In the genomic region with DNA sequence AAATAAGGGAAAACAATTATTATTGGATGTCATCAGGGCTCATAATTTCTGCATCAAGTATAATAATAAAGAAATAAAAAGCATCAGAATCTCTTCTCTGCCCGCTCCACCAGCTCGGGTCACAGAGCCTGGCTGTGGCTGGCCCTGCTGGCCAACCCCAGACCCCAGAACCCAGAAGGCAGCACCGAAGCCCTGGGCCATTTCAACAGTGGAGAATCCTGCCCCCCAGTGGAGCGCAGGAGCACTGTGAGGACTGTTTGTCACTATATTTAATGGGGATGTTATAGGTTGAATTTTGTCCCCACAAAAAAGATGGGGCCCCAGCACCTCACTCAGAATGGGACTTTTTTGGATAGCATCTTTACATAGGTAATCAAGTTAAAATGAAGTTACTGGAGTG, we compare ENCODE assay signal across 10 cellular contexts. TPM values are rescaled to one million over a fixed set of nuclear protein-coding genes. Genes with fewer than 3 reads are reported as not detected.
DNase-seq lines count a peak whose midpoint lies in the region; ATAC-seq and TF ChIP-seq lines count a peak whose summit lies in the region.
"Had no signal": no experiment of that assay in that cellular context is flagged by ENCODE, and none has a peak within 500 bp of the region (broad histone marks: within the 10 kb centered on the region; RNA-seq: fewer than 3 reads in every experiment).

No MANE protein-coding gene starts in this region.

- no peak overlapping the region for H4K8ac ChIP-seq in mesenchymal stem cell (ENCODE audit: low read length)

- peaks cover 0 to 1% (median 0%) of the 10 kb centered on the region in 7 donors for H3K9me3 Mint-ChIP-seq in CD4-positive, CD25-positive, alpha-beta regulatory T cell

- H2BK120ac ChIP-seq in mesenchymal stem cell (ENCODE audit: low read depth, low read length): no peak overlapping the region

- no peak overlapping the region for H2BK15ac ChIP-seq in mesenchymal stem cell (ENCODE audit: low read depth, poor library complexity, severe bottlenecking)

- no peaks in the 10 kb centered on the region for H3K27me3 ChIP-seq in CD4-positive, CD25-positive, alpha-beta regulatory T cell (ENCODE audit: control insufficient read depth, insufficient read depth, low read length)
- H3K27me3 ChIP-seq in colonic mucosa (no peaks in the 10 kb centered on the region), lower lobe of right lung (ENCODE audit: low read depth) (no peaks in the 10 kb centered on the region), mesenchymal stem cell (ENCODE audit: control insufficient read depth in 1 of 2, insufficient read depth in 1 of 2, low read length in 2 of 2) (no peaks in the 10 kb centered on the region)

- in situ Hi-C loops in GM13976 (cut with MboI; ENCODE audit: low sequenced_read_pairs, unreplicated experiment): no loop called here

- no peak overlapping the region for H3K4me3 Mint-ChIP-seq in CD4-positive, CD25-positive, alpha-beta regulatory T cell

- H3K9ac ChIP-seq in colonic mucosa (ENCODE audit: low read depth in 2 of 2, low read length in 2 of 2) (no peak overlapping the region), mesenchymal stem cell (ENCODE audit: low read length) (no peak overlapping the region)

- no peak overlapping the region for H2AK5ac ChIP-seq in mesenchymal stem cell (ENCODE audit: low read length, severe bottlenecking)

- peak in 1 of 3 donors; percentile 35 for DNase-seq in CD4-positive, CD25-positive, alpha-beta regulatory T cell
- DNase-seq in LNCaP clone FGC (ENCODE audit: low read depth): no peak
- no peak for DNase-seq in colonic mucosa
- no peak for DNase-seq in lower lobe of right lung
- DNase-seq in GM13976 (ENCODE audit: low spot score): no peak
- DNase-seq in DMS153 treated with DMSO at 0.1 percent for 48 hours (lab: John Stamatoyannopoulos, UW; ENCODE audit: unreplicated experiment): no peak
- DNase-seq in NAMALWA (ENCODE audit: low spot score): no peak
- DNase-seq in mesenchymal stem cell: no peak
- DNase-seq: stimulated activated CD4-positive, alpha-beta T cell treated with anti-CD3 and anti-CD28 coated beads, Interleukin-4, amount 100 ng/mL, for 24 hours; T1000 had no signal

- H3K4me1 ChIP-seq in CD4-positive, CD25-positive, alpha-beta regulatory T cell (ENCODE audit: control insufficient read depth, insufficient read depth, low read length, poor library complexity, severe bottlenecking): peaks cover 14% of the 10 kb centered on the region
- no peaks in the 10 kb centered on the region for H3K4me1 ChIP-seq in colonic mucosa
- peaks cover 13% of the 10 kb centered on the region for H3K4me1 ChIP-seq in lower lobe of right lung
- H3K4me1 ChIP-seq in mesenchymal stem cell (ENCODE audit: control insufficient read depth, insufficient read depth, low read depth, low read length): no peaks in the 10 kb centered on the region

- H4K91ac ChIP-seq in mesenchymal stem cell (ENCODE audit: low read length): no peak overlapping the region

- peaks cover 22 to 27% (median 26%) of the 10 kb centered on the region in 4 donors for H3K4me1 Mint-ChIP-seq in CD4-positive, CD25-positive, alpha-beta regulatory T cell

- no peak overlapping the region for H2BK5ac ChIP-seq in mesenchymal stem cell (ENCODE audit: low read depth, low read length, poor library complexity, severe bottlenecking)

- no peak overlapping the region for H3K4me2 ChIP-seq in mesenchymal stem cell (ENCODE audit: low read length, poor library complexity, severe bottlenecking)

- no peak for ATAC-seq in CD4-positive, CD25-positive, alpha-beta regulatory T cell (ENCODE audit: low read depth in 2 of 2)
- peak; percentile 59 to 64 for ATAC-seq in lower lobe of right lung

- peaks cover 24% of the 10 kb centered on the region for H3K36me3 Mint-ChIP-seq in CD4-positive, CD25-positive, alpha-beta regulatory T cell

- H3K23ac ChIP-seq in mesenchymal stem cell (ENCODE audit: low read length in 2 of 2): no peak overlapping the region

- H3K18ac ChIP-seq in mesenchymal stem cell (ENCODE audit: low read depth in 1 of 2, low read length in 2 of 2): no peak overlapping the region

- intact Hi-C loops in colonic mucosa (cut with DNase I): no loop called here
- intact Hi-C loops in lower lobe of right lung (cut with DNase I): no loop called here

- TF ChIP-seq CTCF in LNCaP clone FGC (IDR thresholded peaks at IDR 0.05; ENCODE audit: control insufficient read depth, extremely low read depth, insufficient read depth) (0 out of 2 replicates have a peak, but pooled peaks have one; percentile 23), colonic mucosa (IDR thresholded peaks at IDR 0.05) (peak; percentile 20), lower lobe of right lung (IDR thresholded peaks at IDR 0.05) (peak; percentile 37), GM13976 (IDR thresholded peaks at IDR 0.05; ENCODE audit: borderline replicate concordance, control extremely low read depth, extremely low read depth, insufficient read depth, missing control alignments) (no peak)

- H3K36me3 ChIP-seq in CD4-positive, CD25-positive, alpha-beta regulatory T cell (ENCODE audit: control insufficient read depth, insufficient read depth, low read length): peaks cover 8% of the 10 kb centered on the region
- no peaks in the 10 kb centered on the region for H3K36me3 ChIP-seq in colonic mucosa
- peaks cover 26% of the 10 kb centered on the region for H3K36me3 ChIP-seq in lower lobe of right lung
- H3K36me3 ChIP-seq in mesenchymal stem cell (ENCODE audit: control insufficient read depth in 1 of 2, insufficient read depth in 2 of 2, low read depth in 1 of 2, low read length in 2 of 2): peaks cover 3 to 7% of the 10 kb centered on the region in 2 experiments

- no peak overlapping the region for H3K27ac ChIP-seq in CD4-positive, CD25-positive, alpha-beta regulatory T cell (ENCODE audit: insufficient read depth, low read length, poor library complexity, severe bottlenecking)
- H3K27ac ChIP-seq in colonic mucosa: no peak overlapping the region
- peak overlapping the region; percentile 8 for H3K27ac ChIP-seq in lower lobe of right lung
- H3K27ac ChIP-seq in mesenchymal stem cell (ENCODE audit: low read length, poor library complexity, severe bottlenecking): no peak overlapping the region

- no peaks in the 10 kb centered on the region for H3K27me3 Mint-ChIP-seq in CD4-positive, CD25-positive, alpha-beta regulatory T cell

- H3K79me1 ChIP-seq in mesenchymal stem cell (replicated peaks; ENCODE audit: low read length, poor library complexity, severe bottlenecking): peaks cover 4% of the 10 kb centered on the region

- H3K4me3 ChIP-seq in CD4-positive, CD25-positive, alpha-beta regulatory T cell (ENCODE audit: low read depth, low read length): no peak overlapping the region
- no peak overlapping the region for H3K4me3 ChIP-seq in LNCaP clone FGC (ENCODE audit: low read depth, low read length)
- H3K4me3 ChIP-seq in colonic mucosa: no peak overlapping the region
- H3K4me3 ChIP-seq in lower lobe of right lung: no peak overlapping the region
- H3K4me3 ChIP-seq in mesenchymal stem cell (ENCODE audit: insufficient read depth in 1 of 2, low read depth in 1 of 2, low read length in 2 of 2): no peak overlapping the region

- H3K14ac ChIP-seq in mesenchymal stem cell (ENCODE audit: low read length in 2 of 2): no peak overlapping the region

- H2AFZ ChIP-seq in mesenchymal stem cell (ENCODE audit: low read depth, low read length): no peak overlapping the region

- no peak overlapping the region for H3K4ac ChIP-seq in mesenchymal stem cell (ENCODE audit: low read depth in 1 of 2, low read length in 2 of 2)

- H2BK12ac ChIP-seq in mesenchymal stem cell (ENCODE audit: low read length in 2 of 2): no peak overlapping the region

- no peaks in the 10 kb centered on the region for H3K9me3 ChIP-seq in CD4-positive, CD25-positive, alpha-beta regulatory T cell (ENCODE audit: control insufficient read depth in 2 of 2, low read length in 2 of 2)
- H3K9me3 ChIP-seq in colonic mucosa: no peaks in the 10 kb centered on the region
- no peaks in the 10 kb centered on the region for H3K9me3 ChIP-seq in lower lobe of right lung
- peaks cover 3% of the 10 kb centered on the region for H3K9me3 ChIP-seq in mesenchymal stem cell (ENCODE audit: control insufficient read depth, low read length)

- H3K27ac Mint-ChIP-seq in CD4-positive, CD25-positive, alpha-beta regulatory T cell: peak overlapping the region in 2 of 3 donors; percentile 38 to 73

- WGBS in mesenchymal stem cell: 63% methylated on average over 4 of the region's 4 CpGs

RNA-seq across cellular contexts. Expression of a gene that starts 27.3 kb away (rescaled TPM):
- total RNA-seq in CD4-positive, CD25-positive, alpha-beta regulatory T cell: 47.7 TPM
- 10 to 100 TPM; 10.8 to 14.5 (median 11.1) TPM for polyA plus RNA-seq in CD4-positive, CD25-positive, alpha-beta regulatory T cell
- total RNA-seq in colonic mucosa: 10 to 100 TPM; 32.3 to 38.1 TPM
- 34.1 TPM for total RNA-seq in lower lobe of right lung
- 3.3 TPM for polyA plus RNA-seq in mesenchymal stem cell (2013, experiment 1 of 2)
- 3.3 TPM for polyA plus RNA-seq in mesenchymal stem cell (2013, experiment 2 of 2)

RNA-seq across cellular contexts. Expression of a gene that starts 33.5 kb away (rescaled TPM):
- total RNA-seq in CD4-positive, CD25-positive, alpha-beta regulatory T cell: not detected
- polyA plus RNA-seq in CD4-positive, CD25-positive, alpha-beta regulatory T cell: not detected
- total RNA-seq in colonic mucosa (not detected), lower lobe of right lung (not detected)
- polyA plus RNA-seq in mesenchymal stem cell (2013, experiment 1 of 2): not detected
- polyA plus RNA-seq in mesenchymal stem cell (2013, experiment 2 of 2): not detected

Comparison
In these comparisons a context has a peak if more than half of its experiments do, and no peak if none do; other contexts are left out.
1. ATAC-seq: peak in lower lobe of right lung (2 of 2); none in CD4-positive, CD25-positive, alpha-beta regulatory T cell (0 of 2).